ENCODE assay signal across 8 cellular contexts in genomic region chr19:33036370-33037167, GRCh38. TPM values are rescaled to one million over a fixed set of nuclear protein-coding genes. Genes with fewer than 3 reads are reported as not detected.
A peak's percentile ranks its signal among the peaks of the same experiment; 100 is the strongest.
DNase-seq lines count a peak whose midpoint lies in the region; ATAC-seq, FAIRE-seq and TF ChIP-seq lines count a peak whose summit lies in the region.
"Not testable (repeated sequence)": the region's sequence is repeated elsewhere in the genome, so short reads cannot be mapped to it uniquely, and the experiment has no call there.

No MANE protein-coding gene starts in this region.

- in situ Hi-C loops in HepG2 (cut with HindIII; ENCODE audit: extremely low pct_ligation_motif_present, low pct_unique_long_range_greater_than_20kb): not testable (repeated sequence)

- 94% methylated on average over 18 of the region's 45 CpGs for WGBS in HepG2 (ENCODE audit: low lambda C conversion rate)
- 94% methylated on average over 43 of the region's 45 CpGs for WGBS in prostate gland

- H3K9ac ChIP-seq in HepG2 (ENCODE audit: insufficient read depth, low read depth, low read length): not testable (repeated sequence)

- not testable (repeated sequence) for H3K4me1 ChIP-seq in CD4-positive, CD25-positive, alpha-beta regulatory T cell (ENCODE audit: control insufficient read depth, insufficient read depth, low read length, poor library complexity, severe bottlenecking); prostate gland (replicated peaks)
- H3K4me1 ChIP-seq in HEK293 (ENCODE audit: control insufficient read depth, insufficient read depth, low read length) (peaks cover 22% of the 10 kb centered on the region), HepG2 (ENCODE audit: insufficient read depth, low read length) (peaks cover 47% of the 10 kb centered on the region)

- H3K4me3 ChIP-seq in CD4-positive, CD25-positive, alpha-beta regulatory T cell (ENCODE audit: low read depth, low read length); HEK293 (ENCODE audit: low read depth, low read length); HepG2 (replicated peaks in 1 of 3; ENCODE audit: insufficient read depth in 1 of 3, low read depth in 2 of 3, low read length in 3 of 3); prostate gland: not testable (repeated sequence)

- not testable (repeated sequence) for H3K4me3 Mint-ChIP-seq in CD4-positive, CD25-positive, alpha-beta regulatory T cell; activated CD4-positive, alpha-beta memory T cell treated with anti-CD3 and anti-CD28 coated beads, Interleukin-2, amount 10 ng/mL, durations not matched to agents 7 days and 5 days; activated naive CD8-positive, alpha-beta T cell treated with anti-CD3 and anti-CD28 coated beads for 36 hours

- not testable (repeated sequence) for FAIRE-seq in HepG2 (lab: Jason Lieb, UNC)

- H4K20me1 ChIP-seq in HepG2 (ENCODE audit: insufficient read depth, low read length): not testable (repeated sequence)

- CTCF ChIA-PET in HEK293 (lab: Yijun Ruan, JAX): interaction anchor here (0.6 to 2.6 kb wide), 3 partner anchors 11 to 89 kb away, joined by 3 to 11 read pairs (median 3); no protein-coding TSS in a partner anchor
- CTCF ChIA-PET in activated CD4-positive, alpha-beta memory T cell treated with anti-CD3 and anti-CD28 coated beads, Interleukin-2, amount 10 ng/mL, durations not matched to agents 7 days and 5 days (lab: Charles Lee): interaction anchor here (1.2 to 2.4 kb wide), 2 partner anchors 60 to 64 kb away, joined by 3 to 6 read pairs; partner anchors contain the start of genes CEP89 and FAAP24
- CTCF ChIA-PET in HepG2 (lab: Yijun Ruan, JAX; ENCODE audit: low intra/inter-chr PET ratio, low total read pairs): not testable (repeated sequence)

- not testable (repeated sequence) for H3K4me1 Mint-ChIP-seq in CD4-positive, CD25-positive, alpha-beta regulatory T cell; activated CD4-positive, alpha-beta memory T cell treated with anti-CD3 and anti-CD28 coated beads, Interleukin-2, amount 10 ng/mL, durations not matched to agents 7 days and 5 days
- H3K4me1 Mint-ChIP-seq in activated naive CD8-positive, alpha-beta T cell treated with anti-CD3 and anti-CD28 coated beads for 36 hours: peaks cover 10% of the 10 kb centered on the region

- not testable (repeated sequence) for H3K4me2 ChIP-seq in HepG2 (ENCODE audit: low read depth, low read length)

- POLR2A ChIA-PET in HEK293 (lab: Yijun Ruan, JAX): interaction anchor here (0.6 to 2.2 kb wide), 3 partner anchors 15 to 718 kb away, joined by 3 to 5 read pairs (median 3); no protein-coding TSS in a partner anchor
- POLR2A ChIA-PET in activated CD4-positive, alpha-beta memory T cell treated with anti-CD3 and anti-CD28 coated beads, Interleukin-2, amount 10 ng/mL, durations not matched to agents 7 days and 5 days (lab: Charles Lee): not testable (repeated sequence)
- POLR2A ChIA-PET in HepG2 (lab: Yijun Ruan, JAX): interaction anchor here (0.7 to 6.2 kb wide), 13 partner anchors 11 to 65 kb away, joined by 3 to 53 read pairs (median 4); partner anchors contain the start of genes CEP89, GPATCH1 and RHPN2

- not testable (repeated sequence) for H3K27me3 Mint-ChIP-seq in CD4-positive, CD25-positive, alpha-beta regulatory T cell; activated CD4-positive, alpha-beta memory T cell treated with anti-CD3 and anti-CD28 coated beads, Interleukin-2, amount 10 ng/mL, durations not matched to agents 7 days and 5 days; activated naive CD8-positive, alpha-beta T cell treated with anti-CD3 and anti-CD28 coated beads for 36 hours

- not testable (repeated sequence) for TF ChIP-seq POLR2A in HepG2 (IDR thresholded peaks at IDR 0.05; ENCODE audit: insufficient read depth in 1 of 2, low read depth in 2 of 2, low read length in 2 of 2); prostate gland (IDR thresholded peaks at IDR 0.05)

- not testable (repeated sequence) for H3K9me3 ChIP-seq in CD4-positive, CD25-positive, alpha-beta regulatory T cell (ENCODE audit: control insufficient read depth in 2 of 2, low read length in 2 of 2); HEK293 (ENCODE audit: control insufficient read depth, insufficient read depth, low read depth, low read length); HepG2 (ENCODE audit: low read length); prostate gland

- ATAC-seq in CD4-positive, CD25-positive, alpha-beta regulatory T cell (ENCODE audit: low read depth in 2 of 2); HepG2: not testable (repeated sequence)

- not testable (repeated sequence) for TF ChIP-seq EP300 in HepG2 (IDR thresholded peaks at IDR 0.05; ENCODE audit: low read depth in 2 of 2, low read length in 2 of 2); HepG2 (CRISPR knock-in tag; IDR thresholded peaks at IDR 0.05; ENCODE audit: borderline replicate concordance)

- 0 out of 2 replicates have a peak, but pooled peaks have one; percentile 4 for TF ChIP-seq RAD21 in HepG2 (CRISPR knock-in tag; IDR thresholded peaks at IDR 0.05)

- not testable (repeated sequence) for DNase-seq in CD4-positive, CD25-positive, alpha-beta regulatory T cell; activated CD4-positive, alpha-beta memory T cell treated with anti-CD3 and anti-CD28 coated beads, Interleukin-2, amount 10 ng/mL, durations not matched to agents 7 days and 5 days; activated naive CD8-positive, alpha-beta T cell treated with anti-CD3 and anti-CD28 coated beads for 36 hours; HepG2 (ENCODE audit: low spot score); prostate gland (ENCODE audit: low spot score)

- not testable (repeated sequence) for H2AFZ ChIP-seq in HepG2 (ENCODE audit: low read length)

- H3K27ac ChIP-seq in 22Rv1: peak overlapping the region; percentile 71
- H3K27ac ChIP-seq in CD4-positive, CD25-positive, alpha-beta regulatory T cell (ENCODE audit: insufficient read depth, low read length, poor library complexity, severe bottlenecking); HEK293 (ENCODE audit: extremely low read depth, low read depth, low read length): not testable (repeated sequence)
- peak overlapping the region; percentile 34; the same call in 1 of the 2 replicates for H3K27ac ChIP-seq in VCaP
- H3K27ac ChIP-seq in HepG2 (ENCODE audit: extremely low read length, insufficient read depth, low read length): peak overlapping the region; percentile 100
- peak overlapping the region; percentile 61 to 87 for H3K27ac ChIP-seq in prostate gland

- intact Hi-C loops in HepG2 (cut with micrococcal nuclease; ENCODE audit: unreplicated experiment); prostate gland (cut with DNase I): not testable (repeated sequence)

- H3K36me3 Mint-ChIP-seq in CD4-positive, CD25-positive, alpha-beta regulatory T cell; activated CD4-positive, alpha-beta memory T cell treated with anti-CD3 and anti-CD28 coated beads, Interleukin-2, amount 10 ng/mL, durations not matched to agents 7 days and 5 days (ENCODE audit: low read depth); activated naive CD8-positive, alpha-beta T cell treated with anti-CD3 and anti-CD28 coated beads for 36 hours: not testable (repeated sequence)

- not testable (repeated sequence) for BruUV-seq in HepG2 (replicated peaks; lab: Mats Ljungman, UMichigan)

- not testable (repeated sequence) for H3K27me3 ChIP-seq in CD4-positive, CD25-positive, alpha-beta regulatory T cell (ENCODE audit: control insufficient read depth, insufficient read depth, low read length); HepG2 (ENCODE audit: control insufficient read depth in 1 of 2, insufficient read depth in 2 of 2, low read length in 2 of 2); prostate gland (replicated peaks; ENCODE audit: insufficient read depth)

- not testable (repeated sequence) for H3K9me3 Mint-ChIP-seq in CD4-positive, CD25-positive, alpha-beta regulatory T cell; activated CD4-positive, alpha-beta memory T cell treated with anti-CD3 and anti-CD28 coated beads, Interleukin-2, amount 10 ng/mL, durations not matched to agents 7 days and 5 days; activated naive CD8-positive, alpha-beta T cell treated with anti-CD3 and anti-CD28 coated beads for 36 hours

- not testable (repeated sequence) for TF ChIP-seq CTCF in 22Rv1 (IDR thresholded peaks at IDR 0.05); HEK293 (tag by site-specific recombination; IDR thresholded peaks at IDR 0.05); VCaP (conservative IDR thresholded peaks at IDR 0.05); HepG2 (CRISPR knock-in tag; IDR thresholded peaks at IDR 0.05); prostate gland (IDR thresholded peaks at IDR 0.05)

- peak overlapping the region in 2 of 3 donors; percentile 92 to 94 for H3K27ac Mint-ChIP-seq in CD4-positive, CD25-positive, alpha-beta regulatory T cell
- peak overlapping the region; percentile 44 for H3K27ac Mint-ChIP-seq in activated CD4-positive, alpha-beta memory T cell treated with anti-CD3 and anti-CD28 coated beads, Interleukin-2, amount 10 ng/mL, durations not matched to agents 7 days and 5 days
- peak overlapping the region; percentile 75 for H3K27ac Mint-ChIP-seq in activated naive CD8-positive, alpha-beta T cell treated with anti-CD3 and anti-CD28 coated beads for 36 hours

- H3K79me2 ChIP-seq in HepG2 (ENCODE audit: insufficient read depth, low read length): peaks cover 65% of the 10 kb centered on the region

- not testable (repeated sequence) for H3K36me3 ChIP-seq in CD4-positive, CD25-positive, alpha-beta regulatory T cell (ENCODE audit: control insufficient read depth, insufficient read depth, low read length); prostate gland
- H3K36me3 ChIP-seq in HEK293 (ENCODE audit: control insufficient read depth in 2 of 2, insufficient read depth in 1 of 2, low read length in 2 of 2) (peaks cover 6 to 45% of the 10 kb centered on the region in 2 experiments), HepG2 (replicated peaks in 1 of 2; ENCODE audit: control insufficient read depth in 1 of 2, insufficient read depth in 2 of 2, low read length in 2 of 2) (peaks cover 4 to 18% of the 10 kb centered on the region in 2 experiments; a peak in 3 of 5 replicates)

RNA-seq across cellular contexts. Expression of gene RHPN2, which starts 28.1 kb away (rescaled TPM):
- total RNA-seq in CD4-positive, CD25-positive, alpha-beta regulatory T cell: 0.37 TPM
- under 1 TPM; 0.17 to 0.76 (median 0.31) TPM for polyA plus RNA-seq in CD4-positive, CD25-positive, alpha-beta regulatory T cell
- total RNA-seq in activated CD4-positive, alpha-beta memory T cell treated with anti-CD3 and anti-CD28 coated beads, Interleukin-2, amount 10 ng/mL, durations not matched to agents 7 days and 5 days: 1 to 10 TPM in 1 of 2 experiments, under 1 TPM in 1; 0.70 to 1.2 TPM
- 1 to 10 TPM; 4.5 to 5.3 TPM for total RNA-seq in activated naive CD8-positive, alpha-beta T cell treated with anti-CD3 and anti-CD28 coated beads for 36 hours
- total RNA-seq in HepG2 (2016; rRNA removed; fragmentation: Illumina TruSeq; extraction: Trizol) (20.3 and 21.6 TPM in 2 replicates), prostate gland (10 to 100 TPM; 46.2 to 95.0 TPM)
- 2.9 and 3.0 TPM in 2 replicates for total RNA-seq in HepG2 (2016; cell fraction: cytosol; rRNA removed; fragmentation: Illumina TruSeq; extraction: Trizol; ENCODE audit: low read depth)
- 17.5 and 20.5 TPM in 2 replicates for total RNA-seq in HepG2 (2016; cell fraction: insoluble cytoplasmic fraction; rRNA removed; fragmentation: Illumina TruSeq; extraction: Trizol)
- total RNA-seq in HepG2 (2016; cell fraction: membrane; rRNA removed; fragmentation: Illumina TruSeq; extraction: Trizol): 6.8 and 7.0 TPM in 2 replicates
- 12.4 and 14.1 TPM in 2 replicates for total RNA-seq in HepG2 (2016; cell fraction: nucleus; rRNA removed; fragmentation: Illumina TruSeq; extraction: Trizol)
- 46.6 and 48.0 TPM in 2 replicates for polyA plus RNA-seq in HepG2 (2011; rRNA removed)
- 45.4 and 46.7 TPM in 2 replicates for polyA plus RNA-seq in HepG2 (2011; cell fraction: cytosol; rRNA removed)
- 28.4 and 30.4 TPM in 2 replicates for polyA plus RNA-seq in HepG2 (2011; cell fraction: nucleus; rRNA removed)
- polyA plus RNA-seq in HepG2 (2012): 35.2 and 42.3 TPM in 2 replicates
- 0.79 and 0.82 TPM in 2 replicates for polyA plus RNA-seq in HepG2 (2016; cell fraction: cytosol; fragmentation: Illumina TruSeq; extraction: Trizol; ENCODE audit: low read depth)
- polyA plus RNA-seq in HepG2 (2016; cell fraction: insoluble cytoplasmic fraction; fragmentation: Illumina TruSeq; extraction: Trizol; ENCODE audit: low read depth): 20.4 and 24.3 TPM in 2 replicates
- 2.7 and 3.3 TPM in 2 replicates for polyA plus RNA-seq in HepG2 (2016; cell fraction: membrane; fragmentation: Illumina TruSeq; extraction: Trizol; ENCODE audit: low read depth)
- polyA plus RNA-seq in HepG2 (2016; cell fraction: nucleus; fragmentation: Illumina TruSeq; extraction: Trizol; ENCODE audit: insufficient read depth, low read depth): 17.9 and 19.2 TPM in 2 replicates
- 40.5 and 85.7 TPM in 2 replicates for polyA minus RNA-seq in HepG2 (2011; rRNA and poly(A)+ RNA removed; ENCODE audit: low replicate concordance)
- polyA minus RNA-seq in HepG2 (2011; cell fraction: cytosol; rRNA and poly(A)+ RNA removed): 49.3 and 53.6 TPM in 2 replicates
- 29.4 and 36.8 TPM in 2 replicates for polyA minus RNA-seq in HepG2 (2011; cell fraction: nucleus; rRNA and poly(A)+ RNA removed)

RNA-seq across cellular contexts. Expression of gene GPATCH1, which starts 44.4 kb away (rescaled TPM):
- total RNA-seq in CD4-positive, CD25-positive, alpha-beta regulatory T cell: 9.6 TPM
- polyA plus RNA-seq in CD4-positive, CD25-positive, alpha-beta regulatory T cell: 1 to 10 TPM; 3.9 to 7.0 (median 4.8) TPM
- 10 to 100 TPM; 10.8 to 11.0 TPM for total RNA-seq in activated CD4-positive, alpha-beta memory T cell treated with anti-CD3 and anti-CD28 coated beads, Interleukin-2, amount 10 ng/mL, durations not matched to agents 7 days and 5 days
- 10 to 100 TPM; 10.6 to 11.8 TPM for total RNA-seq in activated naive CD8-positive, alpha-beta T cell treated with anti-CD3 and anti-CD28 coated beads for 36 hours
- total RNA-seq in HepG2 (2016; rRNA removed; fragmentation: Illumina TruSeq; extraction: Trizol) (6.8 and 8.8 TPM in 2 replicates), prostate gland (10 to 100 TPM in 1 of 2 donors, 1 to 10 TPM in 1; 7.9 to 12.2 TPM)
- total RNA-seq in HepG2 (2016; cell fraction: cytosol; rRNA removed; fragmentation: Illumina TruSeq; extraction: Trizol; ENCODE audit: low read depth): 3.5 and 3.6 TPM in 2 replicates
- total RNA-seq in HepG2 (2016; cell fraction: insoluble cytoplasmic fraction; rRNA removed; fragmentation: Illumina TruSeq; extraction: Trizol): 6.7 and 8.0 TPM in 2 replicates
- total RNA-seq in HepG2 (2016; cell fraction: membrane; rRNA removed; fragmentation: Illumina TruSeq; extraction: Trizol): 3.0 and 3.3 TPM in 2 replicates
- 8.0 and 9.4 TPM in 2 replicates for total RNA-seq in HepG2 (2016; cell fraction: nucleus; rRNA removed; fragmentation: Illumina TruSeq; extraction: Trizol)
- 6.4 and 6.9 TPM in 2 replicates for polyA plus RNA-seq in HepG2 (2011; rRNA removed)
- polyA plus RNA-seq in HepG2 (2011; cell fraction: cytosol; rRNA removed): 4.7 and 4.9 TPM in 2 replicates
- polyA plus RNA-seq in HepG2 (2011; cell fraction: nucleus; rRNA removed): 6.1 and 8.1 TPM in 2 replicates
- 5.3 and 5.8 TPM in 2 replicates for polyA plus RNA-seq in HepG2 (2012)
- 0.41 and 0.49 TPM in 2 replicates for polyA plus RNA-seq in HepG2 (2016; cell fraction: cytosol; fragmentation: Illumina TruSeq; extraction: Trizol; ENCODE audit: low read depth)
- 9.9 and 11.1 TPM in 2 replicates for polyA plus RNA-seq in HepG2 (2016; cell fraction: insoluble cytoplasmic fraction; fragmentation: Illumina TruSeq; extraction: Trizol; ENCODE audit: low read depth)
- polyA plus RNA-seq in HepG2 (2016; cell fraction: membrane; fragmentation: Illumina TruSeq; extraction: Trizol; ENCODE audit: low read depth): 1.2 and 1.4 TPM in 2 replicates
- 12.3 and 13.0 TPM in 2 replicates for polyA plus RNA-seq in HepG2 (2016; cell fraction: nucleus; fragmentation: Illumina TruSeq; extraction: Trizol; ENCODE audit: insufficient read depth, low read depth)
- polyA minus RNA-seq in HepG2 (2011; rRNA and poly(A)+ RNA removed; ENCODE audit: low replicate concordance): 8.9 and 26.0 TPM in 2 replicates
- 4.7 and 6.5 TPM in 2 replicates for polyA minus RNA-seq in HepG2 (2011; cell fraction: cytosol; rRNA and poly(A)+ RNA removed)
- polyA minus RNA-seq in HepG2 (2011; cell fraction: nucleus; rRNA and poly(A)+ RNA removed): 10.9 and 12.7 TPM in 2 replicates
